ENCODE assay signal across 30 cellular contexts in genomic region chr3:133167340-133168024, GRCh38.
"Had no signal": no experiment of that assay in that cellular context is flagged by ENCODE, and none has a peak within 500 bp of the region (broad histone marks: within the 10 kb centered on the region; RNA-seq: fewer than 3 reads in every experiment).

No MANE protein-coding gene starts in this region.

- H3K4me3 Mint-ChIP-seq: activated B cell treated with CpG ODN at 0.5 μM for 24 hours; activated CD8-positive, alpha-beta T cell treated with anti-CD3 and anti-CD28 coated beads for 36 hours; activated naive CD4-positive, alpha-beta T cell treated with anti-CD3 and anti-CD28 coated beads, Interleukin-2, amount 10 ng/mL, durations not matched to agents 7 days and 5 days; activated naive CD8-positive, alpha-beta T cell treated with anti-CD3 and anti-CD28 coated beads, Interleukin-2, amount 10 ng/mL, durations not matched to agents 7 days and 5 days; activated T-cell treated with anti-CD3 and anti-CD28 coated beads, Interleukin-2, amount 50 U/mL, for 4 hours; activated T-helper 17 cell treated with anti-CD3 and anti-CD28 coated beads, Interleukin-2, amount 50 U/mL, for 72 hours; central memory CD8-positive, alpha-beta T cell; effector memory CD8-positive, alpha-beta T cell; T-helper 17 cell; T-helper 2 cell treated with Interferon-gamma antibody and Interleukin-4, amounts not matched to agents 5 μg/mL and 100 μg/mL, for 36 hours had no signal

- ATAC-seq: activated CD4-positive, CD25-positive, alpha-beta regulatory T cell treated with anti-CD3 and anti-CD28 coated beads, Interleukin-2, amount 50 U/mL, for 24 hours; activated CD8-positive, alpha-beta T cell treated with anti-CD3 and anti-CD28 coated beads for 36 hours; activated naive CD4-positive, alpha-beta T cell treated with anti-CD3 and anti-CD28 coated beads, Interleukin-2, amount 50 U/mL, for 72 hours; activated T-cell treated with anti-CD3 and anti-CD28 coated beads, Interleukin-2, amount 50 U/mL, for 4 hours; activated T-helper 17 cell treated with anti-CD3 and anti-CD28 coated beads, Interleukin-2, amount 50 U/mL, for 72 hours; effector memory CD8-positive, alpha-beta T cell; foreskin keratinocyte; gastrocnemius medialis; T-helper 17 cell had no signal

- H3K36me3 Mint-ChIP-seq: activated naive CD4-positive, alpha-beta T cell treated with anti-CD3 and anti-CD28 coated beads, Interleukin-2, amount 10 ng/mL, durations not matched to agents 7 days and 5 days; activated naive CD4-positive, alpha-beta T cell treated with anti-CD3 and anti-CD28 coated beads, Interleukin-2, amount 50 U/mL, for 72 hours; activated naive CD8-positive, alpha-beta T cell treated with anti-CD3 and anti-CD28 coated beads, Interleukin-2, amount 10 ng/mL, durations not matched to agents 7 days and 5 days had no signal

- H3K4me1 Mint-ChIP-seq: activated B cell treated with CpG ODN at 0.5 μM for 24 hours; activated naive CD4-positive, alpha-beta T cell treated with anti-CD3 and anti-CD28 coated beads, Interleukin-2, amount 10 ng/mL, durations not matched to agents 7 days and 5 days; activated naive CD8-positive, alpha-beta T cell treated with anti-CD3 and anti-CD28 coated beads, Interleukin-2, amount 10 ng/mL, durations not matched to agents 7 days and 5 days; activated T-helper 17 cell treated with anti-CD3 and anti-CD28 coated beads, Interleukin-2, amount 50 U/mL, for 72 hours; central memory CD8-positive, alpha-beta T cell; T-helper 17 cell had no signal

- H3K9me3 Mint-ChIP-seq: activated B cell treated with CpG ODN at 0.5 μM for 24 hours; activated naive CD4-positive, alpha-beta T cell treated with anti-CD3 and anti-CD28 coated beads, Interleukin-2, amount 10 ng/mL, durations not matched to agents 7 days and 5 days; activated naive CD4-positive, alpha-beta T cell treated with anti-CD3 and anti-CD28 coated beads, Interleukin-2, amount 50 U/mL, for 72 hours; activated naive CD8-positive, alpha-beta T cell treated with anti-CD3 and anti-CD28 coated beads, Interleukin-2, amount 10 ng/mL, durations not matched to agents 7 days and 5 days; activated T-cell treated with anti-CD3 and anti-CD28 coated beads, Interleukin-2, amount 50 U/mL, for 4 hours; activated T-helper 17 cell treated with anti-CD3 and anti-CD28 coated beads, Interleukin-2, amount 50 U/mL, for 72 hours; central memory CD8-positive, alpha-beta T cell; T-helper 2 cell treated with Interferon-gamma antibody and Interleukin-4, amounts not matched to agents 5 μg/mL and 100 μg/mL, for 36 hours had no signal

- DNase-seq: activated B cell treated with CpG ODN at 0.5 μM for 24 hours; activated CD4-positive, alpha-beta T cell treated with anti-CD3 and anti-CD28 coated beads for 48 hours; activated CD4-positive, alpha-beta T cell treated with anti-CD3 and anti-CD28 coated beads, Interleukin-2, amount 50 U/mL, for 1 hour; activated CD4-positive, alpha-beta T cell treated with anti-CD3 and anti-CD28 coated beads, Interleukin-2, amount 50 U/mL, for 48 hours; activated CD8-positive, alpha-beta memory T cell treated with anti-CD3 and anti-CD28 coated beads for 24 hours; activated CD8-positive, alpha-beta T cell treated with anti-CD3 and anti-CD28 coated beads for 36 hours; activated effector memory CD4-positive, alpha-beta T cell treated with Interleukin-2 at 50 U/mL for 16 hours; activated naive CD4-positive, alpha-beta T cell; activated naive CD4-positive, alpha-beta T cell treated with anti-CD3 and anti-CD28 coated beads, Interleukin-2, amount 10 ng/mL, durations not matched to agents 7 days and 5 days; activated naive CD8-positive, alpha-beta T cell treated with anti-CD3 and anti-CD28 coated beads, Interleukin-2, amount 10 ng/mL, durations not matched to agents 7 days and 5 days; activated T-cell treated with anti-CD3 and anti-CD28 coated beads, Interleukin-2, amount 50 U/mL, for 4 hours; brain microvascular endothelial cell; cortex of kidney; dermis blood vessel endothelial cell; effector CD4-positive, alpha-beta T cell; effector memory CD8-positive, alpha-beta T cell; erythroblast; foreskin keratinocyte; gastrocnemius medialis; glutamatergic neuron; SW 1271; T-helper 1 cell; T-helper 17 cell; T1000; WERI-Rb-1 had no signal

- H3K27me3 Mint-ChIP-seq: activated naive CD4-positive, alpha-beta T cell treated with anti-CD3 and anti-CD28 coated beads, Interleukin-2, amount 10 ng/mL, durations not matched to agents 7 days and 5 days; central memory CD8-positive, alpha-beta T cell; effector memory CD8-positive, alpha-beta T cell had no signal

- H3K27ac Mint-ChIP-seq: activated B cell treated with CpG ODN at 0.5 μM for 24 hours; activated CD8-positive, alpha-beta T cell treated with anti-CD3 and anti-CD28 coated beads for 36 hours; activated naive CD4-positive, alpha-beta T cell treated with anti-CD3 and anti-CD28 coated beads, Interleukin-2, amount 10 ng/mL, durations not matched to agents 7 days and 5 days; activated naive CD8-positive, alpha-beta T cell treated with anti-CD3 and anti-CD28 coated beads, Interleukin-2, amount 10 ng/mL, durations not matched to agents 7 days and 5 days; activated T-helper 17 cell treated with anti-CD3 and anti-CD28 coated beads, Interleukin-2, amount 50 U/mL, for 72 hours; effector memory CD8-positive, alpha-beta T cell; T-helper 17 cell; T-helper 2 cell treated with Interferon-gamma antibody and Interleukin-4, amounts not matched to agents 5 μg/mL and 100 μg/mL, for 36 hours had no signal
